8 cellular contexts compared by ENCODE assay signal in the genomic region with DNA sequence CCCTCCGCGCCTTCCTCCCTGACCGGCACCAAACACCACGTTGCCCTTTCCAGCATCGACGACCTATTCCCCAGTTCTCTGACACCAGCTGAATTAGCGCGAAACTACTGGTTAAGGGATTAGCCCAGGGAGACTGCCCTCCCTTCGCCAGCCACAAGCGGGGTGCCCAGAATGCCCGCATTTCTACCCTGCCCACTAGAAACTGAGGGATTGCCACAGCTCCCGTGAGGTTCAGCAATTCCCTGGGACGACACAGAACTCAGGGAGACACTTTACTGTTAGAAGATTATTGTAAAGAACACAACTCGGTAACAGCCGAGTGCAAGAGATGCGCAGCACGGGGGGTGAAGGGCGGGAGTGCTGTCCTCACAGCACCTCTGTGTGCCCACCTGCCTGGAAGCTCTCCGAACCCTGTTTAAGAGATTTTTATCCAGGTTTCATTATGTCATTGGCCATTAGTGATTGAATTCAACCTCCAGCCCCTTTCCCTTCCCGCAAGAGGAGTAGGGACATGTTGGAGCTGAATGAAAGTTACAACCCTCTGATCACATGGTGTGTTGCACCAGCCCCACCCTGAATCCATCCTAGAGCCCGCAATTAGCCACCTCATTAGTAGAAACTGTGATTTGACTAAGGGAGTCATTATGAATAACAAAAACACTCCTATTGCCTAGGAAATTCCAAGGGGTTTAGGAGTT. TPM values are rescaled to one million over a fixed set of nuclear protein-coding genes. Genes with fewer than 3 reads are reported as not detected.
DNase-seq lines count a peak whose midpoint lies in the region; ATAC-seq and TF ChIP-seq lines count a peak whose summit lies in the region.

No MANE protein-coding gene starts in this region.

- H2AFZ ChIP-seq in Karpas-422 (ENCODE audit: low read length), result peak overlapping the region; percentile 97

- ATAC-seq in naive B cell (ENCODE audit: low read depth in 2 of 2) (no peak), esophagus mucosa (no peak), aorta (ENCODE audit: low FRiP score) (no peak), GM18505 (IDR thresholded peaks at IDR 0.05; ENCODE audit: unreplicated experiment) (no peak)

- H3K4me3 ChIP-seq in BLaER1 (peak overlapping the region; percentile 66), Karpas-422 (ENCODE audit: low read length) (peak overlapping the region; percentile 74), aorta (ENCODE audit: low read length in 2 of 2) (peak overlapping the region in 1 of 2 donors; percentile 34)

- no peak for TF ChIP-seq POLR2A in GM18505 (IDR thresholded peaks at IDR 0.05; ENCODE audit: borderline replicate concordance, extremely low read depth, insufficient read depth, insufficient read length)

- H3K27ac Mint-ChIP-seq in chondrocyte (ENCODE audit: unreplicated experiment) (peak overlapping the region; percentile 88), naive B cell (peak overlapping the region in 5 of 6 donors; percentile 81 to 87 (median 84))

- H3K36me3 ChIP-seq in BLaER1 (no peaks in the 10 kb centered on the region), Karpas-422 (ENCODE audit: insufficient read depth, low read length) (no peaks in the 10 kb centered on the region), aorta (ENCODE audit: control insufficient read depth in 1 of 2, insufficient read depth in 2 of 2, low read length in 1 of 2) (no peaks in the 10 kb centered on the region)

- no peak for TF ChIP-seq CTCF in chondrocyte (IDR thresholded peaks at IDR 0.05)

- H3K9me3 ChIP-seq in BLaER1 (peaks cover 5% of the 10 kb centered on the region; the same call in 1 of the 2 replicates), Karpas-422 (ENCODE audit: low read length) (no peaks in the 10 kb centered on the region), aorta (ENCODE audit: control insufficient read depth, low read length) (no peaks in the 10 kb centered on the region)

- no peaks in the 10 kb centered on the region for H3K27me3 Mint-ChIP-seq in chondrocyte (ENCODE audit: low read depth)
- H3K27me3 Mint-ChIP-seq in naive B cell, result no peaks in the 10 kb centered on the region

- H3K36me3 Mint-ChIP-seq in chondrocyte (ENCODE audit: low read depth) (no peaks in the 10 kb centered on the region), naive B cell (no peaks in the 10 kb centered on the region)

- H3K4me3 Mint-ChIP-seq in chondrocyte (ENCODE audit: unreplicated experiment) (peak overlapping the region; percentile 72), naive B cell (peak overlapping the region; percentile 86 to 94 (median 90))

- H3K4me1 Mint-ChIP-seq in chondrocyte (ENCODE audit: low read depth), result peaks cover 7% of the 10 kb centered on the region
- H3K4me1 Mint-ChIP-seq in naive B cell, result peaks cover 3 to 10% (median 3%) of the 10 kb centered on the region in 3 donors

- peak overlapping the region; percentile 75 for H3K9ac ChIP-seq in BLaER1
- peak overlapping the region; percentile 83 for H3K9ac ChIP-seq in Karpas-422 (ENCODE audit: low read length)

- no peaks in the 10 kb centered on the region for H3K9me2 ChIP-seq in Karpas-422 (replicated peaks; ENCODE audit: insufficient read depth, low read length)

- H4K20me1 ChIP-seq in BLaER1 (no peaks in the 10 kb centered on the region), Karpas-422 (ENCODE audit: insufficient read depth, low read depth, low read length) (no peaks in the 10 kb centered on the region)

- H3K4me1 ChIP-seq in BLaER1, result peaks cover 10% of the 10 kb centered on the region; the same call in 1 of the 2 replicates
- peaks cover 15% of the 10 kb centered on the region for H3K4me1 ChIP-seq in Karpas-422 (ENCODE audit: low read length)
- H3K4me1 ChIP-seq in aorta (ENCODE audit: control insufficient read depth in 1 of 2, insufficient read depth in 2 of 2, low read length in 2 of 2), result no peaks in the 10 kb centered on the region

- H3K27me3 ChIP-seq in BLaER1, result no peaks in the 10 kb centered on the region
- H3K27me3 ChIP-seq in Karpas-422 (ENCODE audit: low read length), result no peaks in the 10 kb centered on the region
- no peaks in the 10 kb centered on the region for H3K27me3 ChIP-seq in aorta (ENCODE audit: control insufficient read depth in 1 of 2, insufficient read depth in 2 of 2, low read length in 1 of 2)

- intact Hi-C loops in aorta (cut with DNase I), result no loop called here

- peak overlapping the region; percentile 80 for H3K4me2 ChIP-seq in BLaER1
- peak overlapping the region; percentile 85 for H3K4me2 ChIP-seq in Karpas-422 (ENCODE audit: low read depth, low read length, poor library complexity, severe bottlenecking)

- DNase-seq in Karpas-422 (no peak), chondrocyte (ENCODE audit: low spot score) (no peak), naive B cell (no peak), aorta (no peak)
- no peak for DNase-seq in stimulated activated CD4-positive, alpha-beta T cell treated with anti-CD3 and anti-CD28 coated beads, Interleukin-4, amount 100 ng/mL, for 24 hours

- no peaks in the 10 kb centered on the region for H3K79me2 ChIP-seq in Karpas-422 (ENCODE audit: low read length)

- no peaks in the 10 kb centered on the region for H3K9me3 Mint-ChIP-seq in chondrocyte (ENCODE audit: low read depth)
- H3K9me3 Mint-ChIP-seq in naive B cell, result peaks cover 0 to 1% (median 0%) of the 10 kb centered on the region in 7 donors

- 61 to 66% methylated on average over 21 of the region's 21 CpGs for WGBS in aorta, 2 donors

- H3K27ac ChIP-seq in BLaER1 (peak overlapping the region; percentile 75), Karpas-422 (ENCODE audit: low read length) (no peak overlapping the region), aorta (ENCODE audit: low read depth in 1 of 2, low read length in 2 of 2) (peak overlapping the region in 1 of 2 donors; percentile 23)

RNA-seq across cellular contexts. Expression of a gene that starts 15.8 kb away (rescaled TPM):
- total RNA-seq in Karpas-422 (2014; rRNA removed; shearing (Covaris generic); ENCODE audit: low replicate concordance), result not detected in 2 replicates
- total RNA-seq in chondrocyte (0.21 to 0.37 TPM in 2 of 3 replicates, not detected in the other), esophagus mucosa (not detected), aorta (not detected)
- polyA plus RNA-seq in naive B cell (ENCODE audit: low read depth in 6 of 6) (not detected), aorta (under 1 TPM in 1 of 2 donors, not detected in 1; 0.05 TPM)

RNA-seq across cellular contexts. Expression of a gene that starts 24.2 kb away (rescaled TPM):
- 36.2 and 55.9 TPM in 2 replicates for total RNA-seq in Karpas-422 (2014; rRNA removed; shearing (Covaris generic); ENCODE audit: low replicate concordance)
- total RNA-seq in chondrocyte (27.0 to 32.9 TPM (median 30.4 TPM) in 3 replicates), esophagus mucosa (11.6 TPM), aorta (10 to 100 TPM; 17.3 to 19.7 TPM)
- polyA plus RNA-seq in naive B cell (ENCODE audit: low read depth in 6 of 6) (1 to 10 TPM; 5.5 to 8.4 (median 7.3) TPM), aorta (1 to 10 TPM; 2.1 to 4.0 TPM)
